Comparison of ENCODE assay signal across 8 cellular contexts in genomic region chr19:54473071-54473941, GRCh38. TPM values are rescaled to one million over a fixed set of nuclear protein-coding genes. Genes with fewer than 3 reads are reported as not detected.
A peak's percentile ranks its signal among the peaks of the same experiment; 100 is the strongest.
DNase-seq lines count a peak whose midpoint lies in the region; ATAC-seq and TF ChIP-seq lines count a peak whose summit lies in the region.

TSS of gene CDC42EP5 (minus strand) at chr19:54473296. CDS start at chr19:54465547, 7,749 bp downstream.

- H3K4me1 ChIP-seq in SJSA1 (replicated peaks) = peaks cover 12% of the 10 kb centered on the region

- H3K27ac ChIP-seq in SJSA1 = peak within 1 kb of the TSS; percentile 53

- peaks cover 20% of the 10 kb centered on the region for H3K27me3 Mint-ChIP-seq in nephron (ENCODE audit: low read depth)

- no peaks in the 10 kb centered on the region for H3K36me3 ChIP-seq in SJSA1

- peaks cover 35% of the 10 kb centered on the region for H3K4me1 Mint-ChIP-seq in nephron

- peak within 1 kb of the TSS; percentile 76 to 83 (median 77) for H3K4me3 Mint-ChIP-seq in nephron

- no peak for ATAC-seq in HG03460 (IDR thresholded peaks at IDR 0.05; ENCODE audit: unreplicated experiment)

- peak; percentile 42 for DNase-seq in DMS114 treated with DMSO at 0.1 percent for 48 hours (lab: John Stamatoyannopoulos, UW; ENCODE audit: unreplicated experiment)
- DNase-seq in SJSA1 (ENCODE audit: low read depth in 1 of 2, low spot score in 2 of 2) = peak; percentile 72 to 79
- DNase-seq in fibroblast of mammary gland (ENCODE audit: low read depth) = peak; percentile 78
- no peak for DNase-seq in cortex of kidney (lab: John Stamatoyannopoulos, UW)
- DNase-seq in NCI-H146 treated with DMSO at 0.1 percent for 48 hours (lab: John Stamatoyannopoulos, UW; ENCODE audit: unreplicated experiment) = no peak
- no peak for DNase-seq in DMS79 (lab: John Stamatoyannopoulos, UW)

- no peaks in the 10 kb centered on the region for H3K9me3 Mint-ChIP-seq in nephron

- H3K27me3 ChIP-seq in SJSA1 (replicated peaks) = no peaks in the 10 kb centered on the region

- peaks cover 9% of the 10 kb centered on the region for H3K36me3 Mint-ChIP-seq in nephron (ENCODE audit: low read depth)

- H3K4me3 ChIP-seq in SJSA1 = peak within 1 kb of the TSS; percentile 33
- H3K4me3 ChIP-seq in fibroblast of mammary gland (ENCODE audit: control insufficient read depth, low read depth, low read length) = peak within 1 kb of the TSS; percentile 52

- peak within 1 kb of the TSS; percentile 97 to 99 (median 99) for H3K27ac Mint-ChIP-seq in nephron

- TF ChIP-seq CTCF in fibroblast of mammary gland (conservative IDR thresholded peaks at IDR 0.05; ENCODE audit: control insufficient read depth, insufficient read depth, low read depth, low read length) (no peak), nephron (IDR thresholded peaks at IDR 0.05; ENCODE audit: unreplicated experiment in 3 of 3) (no peak)

- no peaks in the 10 kb centered on the region for H3K9me3 ChIP-seq in SJSA1 (replicated peaks)

RNA-seq across cellular contexts. Expression of gene CDC42EP5, which starts in this region (rescaled TPM):
- 1.2 and 8.8 TPM in 2 replicates for total RNA-seq in SJSA1 (2014; rRNA removed; shearing (Covaris generic))

Comparison
In these comparisons a context has a peak if more than half of its experiments do, and no peak if none do; other contexts are left out.
1. DNase-seq: peak in DMS114 treated with DMSO at 0.1 percent for 48 hours (single experiment), SJSA1 (2 of 2) and fibroblast of mammary gland (single experiment); none in cortex of kidney (single experiment), NCI-H146 treated with DMSO at 0.1 percent for 48 hours (single experiment) and DMS79 (single experiment).